ENCODE assay signal across 8 cellular contexts in genomic region chr5:174045470-174046025, GRCh38. TPM values are rescaled to one million over a fixed set of nuclear protein-coding genes. Genes with fewer than 3 reads are reported as not detected.
DNase-seq lines count a peak whose midpoint lies in the region; ATAC-seq, FAIRE-seq and TF ChIP-seq lines count a peak whose summit lies in the region.

NSG2 (plus strand) TSS chr5:174045706; CDS start chr5:174046756, 1,050 bp downstream.

- H3K79me2 ChIP-seq in DOHH2 (ENCODE audit: control insufficient read depth, low read length): no peaks in the 10 kb centered on the region

- DNase-seq in HTR-8/SVneo (ENCODE audit: insufficient read length, low spot score): peak; percentile 88
- peak; percentile 82 for DNase-seq in NCI-H82 treated with DMSO at 0.1 percent for 48 hours (lab: John Stamatoyannopoulos, UW; ENCODE audit: unreplicated experiment)
- DNase-seq in left ventricle myocardium inferior: peak; percentile 79
- DNase-seq in retina: peak; percentile 92
- DNase-seq in T-helper 9 cell: no peak

- no peaks in the 10 kb centered on the region for H3F3A ChIP-seq in DOHH2 (ENCODE audit: control insufficient read depth, insufficient read depth)

- H3K27ac ChIP-seq in DOHH2 (ENCODE audit: low read depth, low read length) (no peak within 1 kb of the TSS), angular gyrus (ENCODE audit: low read depth, low read length) (peak within 1 kb of the TSS; percentile 73), left ventricle myocardium inferior (replicated peaks) (no peak within 1 kb of the TSS)

- H3K27me3 ChIP-seq in DOHH2 (ENCODE audit: control insufficient read depth, low read length) (no peaks in the 10 kb centered on the region; the same call in 1 of the 2 replicates), left ventricle myocardium inferior (ENCODE audit: low read depth) (peaks cover 8% of the 10 kb centered on the region)

- peak; percentile 93 for ATAC-seq in GM21515 (IDR thresholded peaks at IDR 0.05; ENCODE audit: unreplicated experiment)

- TF ChIP-seq CTCF in DOHH2 (IDR thresholded peaks at IDR 0.05; ENCODE audit: low read depth, low read length, poor library complexity, severe bottlenecking) (peak; percentile 77), left ventricle myocardium inferior (IDR thresholded peaks at IDR 0.05; ENCODE audit: borderline replicate concordance) (peak; percentile 74)

- no peak within 1 kb of the TSS for H3K4me3 ChIP-seq in DOHH2 (ENCODE audit: low read length)
- H3K4me3 ChIP-seq in left ventricle myocardium inferior: no peak within 1 kb of the TSS

- H3K36me3 ChIP-seq in DOHH2 (ENCODE audit: control insufficient read depth, low read length) (no peaks in the 10 kb centered on the region), left ventricle myocardium inferior (no peaks in the 10 kb centered on the region)

- H3K9me3 ChIP-seq in DOHH2 (ENCODE audit: control insufficient read depth, insufficient read depth, low read length) (no peaks in the 10 kb centered on the region), left ventricle myocardium inferior (replicated peaks) (no peaks in the 10 kb centered on the region)

- no peaks in the 10 kb centered on the region for H4K20me1 ChIP-seq in DOHH2 (ENCODE audit: control insufficient read depth, insufficient read depth, low read depth, low read length)

- H3K4me1 ChIP-seq in DOHH2 (ENCODE audit: control insufficient read depth, low read length) (no peaks in the 10 kb centered on the region), left ventricle myocardium inferior (no peaks in the 10 kb centered on the region)

- intact Hi-C loops in left ventricle myocardium inferior (cut with micrococcal nuclease): loop anchor here (10.0 kb wide), 1 partner anchor 269 kb away; no protein-coding TSS in a partner anchor

- FAIRE-seq in HTR-8/SVneo (lab: Jason Lieb, UNC): peak; percentile 85

- no peak within 1 kb of the TSS for H3K4me2 ChIP-seq in DOHH2 (ENCODE audit: low read length)

- H3K9me2 ChIP-seq in DOHH2 (replicated peaks; ENCODE audit: control insufficient read depth, low read length): no peaks in the 10 kb centered on the region

RNA-seq across cellular contexts. Expression of gene NSG2, which starts in this region (rescaled TPM):
- 0.08 TPM for total RNA-seq in left ventricle myocardium inferior

Comparison
In these comparisons a context has a peak if more than half of its experiments do, and no peak if none do; other contexts are left out.
1. Peak in DNase-seq in left ventricle myocardium inferior; RNA of the gene not detected or under 1 TPM.